ENCODE assay signal across 8 cellular contexts in genomic region chr1:34924759-34925555, GRCh38. TPM values are rescaled to one million over a fixed set of nuclear protein-coding genes. Genes with fewer than 3 reads are reported as not detected.
DNase-seq lines count a peak whose midpoint lies in the region; ATAC-seq and TF ChIP-seq lines count a peak whose summit lies in the region.

No MANE protein-coding gene starts in this region.

- no peak for TF ChIP-seq POLR2A in HCT116 (IDR thresholded peaks at IDR 0.05; ENCODE audit: borderline replicate concordance, extremely low read depth, insufficient read depth, insufficient read length)

- H3K36me3 Mint-ChIP-seq in T-cell: no peaks in the 10 kb centered on the region

- no peak for DNase-seq in HCT116 (ENCODE audit: low read depth, low spot score)
- DNase-seq in T-cell: peak in 28 of 34 experiments; percentile 11 to 53 (median 40)
- DNase-seq in mammary epithelial cell: peak; percentile 45
- peak in 1 of 2 donors; percentile 53 for DNase-seq in left lung
- DNase-seq in stimulated activated CD8-positive, alpha-beta memory T cell treated with anti-CD3 and anti-CD28 coated beads, Interleukin-7, amount 100 ng/mL, for 24 hours (ENCODE audit: low read depth): peak; percentile 29
- DNase-seq in pons (ENCODE audit: low spot score): no peak
- DNase-seq in NK-92 treated with Interleukin-12 subunit alpha and Interleukin-12 subunit beta, amount 100 ng/mL, for 24 hours (lab: John Stamatoyannopoulos, UW): no peak

- H2AFZ ChIP-seq in HCT116 (ENCODE audit: low read depth, low read length, poor library complexity, severe bottlenecking) (no peak overlapping the region), mammary epithelial cell (ENCODE audit: low read depth, low read length) (no peak overlapping the region)

- H4K20me1 ChIP-seq in HCT116 (ENCODE audit: insufficient read depth): no peaks in the 10 kb centered on the region
- peaks cover 1% of the 10 kb centered on the region for H4K20me1 ChIP-seq in mammary epithelial cell (ENCODE audit: insufficient read depth, low read length)

- H3K27ac ChIP-seq in HCT116 (ENCODE audit: low read depth, low read length) (no peak overlapping the region), mammary epithelial cell (ENCODE audit: insufficient read depth, low read depth, low read length) (no peak overlapping the region), left lung (no peak overlapping the region)

- TF ChIP-seq CTCF in HCT116 (IDR thresholded peaks at IDR 0.05 in 2 of 3, conservative IDR thresholded peaks at IDR 0.05 in 1 of 3; ENCODE audit: borderline replicate concordance in 1 of 3, insufficient read depth in 1 of 3, low read depth in 2 of 3, low read length in 2 of 3) (no peak), mammary epithelial cell (conservative IDR thresholded peaks at IDR 0.05 in 1 of 2, IDR thresholded peaks at IDR 0.05 in 1 of 2; ENCODE audit: extremely low read depth in 1 of 2, insufficient read depth in 1 of 2, low read depth in 1 of 2, low read length in 2 of 2) (no peak), left lung (IDR thresholded peaks at IDR 0.05) (no peak)

- peaks cover 8 to 11% (median 9%) of the 10 kb centered on the region in 3 donors for H3K4me1 Mint-ChIP-seq in T-cell

- H3K27ac Mint-ChIP-seq in T-cell: no peak overlapping the region

- H3K4me3 Mint-ChIP-seq in T-cell: no peak overlapping the region

- dilution Hi-C loops in mammary epithelial cell (cut with HindIII; ENCODE audit: low sequenced_read_pairs): loop anchor here (5.0 kb wide), 1 partner anchor 58 kb away; no protein-coding TSS in a partner anchor

- H3K9me3 ChIP-seq in HCT116 (ENCODE audit: control insufficient read depth in 1 of 2, insufficient read depth in 1 of 2, low read depth in 1 of 2, low read length in 2 of 2) (no peaks in the 10 kb centered on the region), mammary epithelial cell (replicated peaks; ENCODE audit: insufficient read depth, low read length) (no peaks in the 10 kb centered on the region), left lung (no peaks in the 10 kb centered on the region)

- no peak for TF ChIP-seq RAD21 in HCT116 (IDR thresholded peaks at IDR 0.05; ENCODE audit: low read depth)

- H3K79me2 ChIP-seq in HCT116 (ENCODE audit: insufficient read depth, low read length): no peaks in the 10 kb centered on the region
- H3K79me2 ChIP-seq in mammary epithelial cell (ENCODE audit: insufficient read depth, low read length): no peaks in the 10 kb centered on the region

- WGBS in mammary epithelial cell (ENCODE audit: low coverage, missing lambda C conversion rate): 5% methylated on average over 13 of the region's 16 CpGs

- H3K27me3 ChIP-seq in HCT116 (ENCODE audit: insufficient read depth, low read length) (peaks cover 51% of the 10 kb centered on the region), mammary epithelial cell (ENCODE audit: insufficient read depth, low read length) (peaks cover 18% of the 10 kb centered on the region), left lung (peaks cover 34 to 96% of the 10 kb centered on the region in 2 donors)

- POLR2A ChIA-PET in HCT116 (lab: Charles Lee): no interaction called here
- POLR2A ChIA-PET in T-cell (lab: Charles Lee): no interaction called here

- H3K9ac ChIP-seq in HCT116 (ENCODE audit: low read length) (no peak overlapping the region), mammary epithelial cell (ENCODE audit: insufficient read depth, low read length) (no peak overlapping the region)

- in situ Hi-C loops in mammary epithelial cell (cut with MboI; ENCODE audit: low sequenced_read_pairs in 2 of 2): no loop called here

- no peaks in the 10 kb centered on the region for H3K4me1 ChIP-seq in HCT116 (ENCODE audit: control insufficient read depth in 1 of 2, insufficient read depth in 2 of 2, low read length in 2 of 2)
- peaks cover 11% of the 10 kb centered on the region for H3K4me1 ChIP-seq in mammary epithelial cell (ENCODE audit: insufficient read depth, low read length)
- H3K4me1 ChIP-seq in left lung: peaks cover 3 to 13% of the 10 kb centered on the region in 2 donors

- RAD21 ChIA-PET in HCT116 (lab: Charles Lee; ENCODE audit: low non-redundant PET in 1 of 2, low total read pairs in 2 of 2, uncharacterized antibody in 2 of 2, unreplicated experiment in 2 of 2): no interaction called here

- CTCF ChIA-PET in HCT116 (lab: Charles Lee) (no interaction called here), T-cell (lab: Charles Lee) (no interaction called here), mammary epithelial cell (lab: Charles Lee; ENCODE audit: low non-redundant PET) (interaction anchor here (0.7 kb wide), 1 partner anchor 791 kb away, joined by 3 read pairs; no protein-coding TSS in a partner anchor)

- H3K9me2 ChIP-seq in HCT116 (ENCODE audit: insufficient read depth): no peaks in the 10 kb centered on the region

- BruUV-seq in HCT116 (replicated peaks; lab: Mats Ljungman, UMichigan) (no TSS peak), mammary epithelial cell (replicated peaks; lab: Mats Ljungman, UMichigan) (no TSS peak)

- ATAC-seq in HCT116: peak; percentile 86
- peak in 1 of 4 experiments; percentile 35 for ATAC-seq in T-cell (replicated peaks in 1 of 4)
- peak; percentile 96 for ATAC-seq in left lung
- ATAC-seq in GM18517 (IDR thresholded peaks at IDR 0.05; ENCODE audit: unreplicated experiment): no peak

- intact Hi-C loops in HCT116 (cut with micrococcal nuclease) (no loop called here), mammary epithelial cell (cut with micrococcal nuclease) (no loop called here), left lung (cut with DNase I) (no loop called here)

- peaks cover 83 to 89% of the 10 kb centered on the region in 2 donors for H3K27me3 Mint-ChIP-seq in T-cell

- no peak overlapping the region for H3K4me2 ChIP-seq in HCT116 (ENCODE audit: low read length)
- no peak overlapping the region for H3K4me2 ChIP-seq in mammary epithelial cell (ENCODE audit: insufficient read depth, low read depth, low read length)

- no peak overlapping the region for H3K4me3 ChIP-seq in HCT116 (replicated peaks in 1 of 2; ENCODE audit: low read depth in 1 of 2, low read length in 2 of 2)
- H3K4me3 ChIP-seq in mammary epithelial cell (replicated peaks in 1 of 3; ENCODE audit: insufficient read depth in 1 of 3, low read depth in 2 of 3, low read length in 3 of 3): no peak overlapping the region
- no peak overlapping the region for H3K4me3 ChIP-seq in left lung

- no peaks in the 10 kb centered on the region for H3K36me3 ChIP-seq in HCT116 (ENCODE audit: control insufficient read depth in 1 of 2, insufficient read depth in 2 of 2, low read length in 2 of 2)
- no peaks in the 10 kb centered on the region for H3K36me3 ChIP-seq in mammary epithelial cell (ENCODE audit: insufficient read depth, low read length)
- no peaks in the 10 kb centered on the region for H3K36me3 ChIP-seq in left lung

- H3K9me3 Mint-ChIP-seq in T-cell: no peaks in the 10 kb centered on the region

TF ChIP-seq in HCT116, 20 proteins besides CTCF, POLR2A, EP300 and RAD21 (continues in another document):
- TF ChIP-seq SRF (IDR thresholded peaks at IDR 0.05; ENCODE audit: low read depth) (no peak), ZFX (IDR thresholded peaks at IDR 0.05) (no peak), TCF7L2 (IDR thresholded peaks at IDR 0.05; ENCODE audit: borderline replicate concordance, extremely low read depth, insufficient read depth, insufficient read length) (no peak), JUND (IDR thresholded peaks at IDR 0.05) (no peak), MAX (IDR thresholded peaks at IDR 0.05) (no peak), ZNF274 (IDR thresholded peaks at IDR 0.05; ENCODE audit: low read depth, low read length) (no peak), EGR1 (IDR thresholded peaks at IDR 0.05; ENCODE audit: low read depth) (no peak), CEBPB (IDR thresholded peaks at IDR 0.05; ENCODE audit: low read depth) (no peak), YY1 (IDR thresholded peaks at IDR 0.05; ENCODE audit: extremely low read depth, insufficient replicate concordance, low read depth, low read length) (peak; percentile 41), SP1 (IDR thresholded peaks at IDR 0.05; ENCODE audit: low read depth) (no peak), ZBTB33 (IDR thresholded peaks at IDR 0.05; ENCODE audit: extremely low read depth, insufficient replicate concordance, low read length) (no peak), POLR2AphosphoS5 (IDR thresholded peaks at IDR 0.05; ENCODE audit: low read depth, low read length) (peak; percentile 38; the same call in 1 of the 2 replicates), ATF3 (IDR thresholded peaks at IDR 0.05) (no peak), EZH2phosphoT487 (IDR thresholded peaks at IDR 0.05; ENCODE audit: borderline replicate concordance) (no peak)

RNA-seq across cellular contexts. Expression of gene DLGAP3, which starts 4.5 kb away (rescaled TPM):
- total RNA-seq in HCT116 (2021; ENCODE audit: unreplicated experiment) (0.27 TPM), T-cell (1 to 10 TPM in 1 of 5 donors, under 1 TPM in 4; 0.78 to 1.6 (median 0.99) TPM), mammary epithelial cell (under 1 TPM in 1 of 2 donors, not detected in 1; 0.31 TPM), left lung (under 1 TPM; 0.12 to 0.42 TPM)
- polyA plus RNA-seq in HCT116 (2012): 0.02 and 0.05 TPM in 2 replicates
- 0.02 TPM for polyA plus RNA-seq in mammary epithelial cell
- not detected for polyA minus RNA-seq in mammary epithelial cell

Comparison
In these comparisons a context has a peak if more than half of its experiments do, and no peak if none do; other contexts are left out.
1. DNase-seq: peak in T-cell (28 of 34), mammary epithelial cell (single experiment) and stimulated activated CD8-positive, alpha-beta memory T cell treated with anti-CD3 and anti-CD28 coated beads, Interleukin-7, amount 100 ng/mL, for 24 hours (single experiment); none in HCT116 (single experiment), pons (single experiment) and NK-92 treated with Interleukin-12 subunit alpha and Interleukin-12 subunit beta, amount 100 ng/mL, for 24 hours (single experiment).